Comparison of ENCODE assay signal across 21 cellular contexts in the genomic region with DNA sequence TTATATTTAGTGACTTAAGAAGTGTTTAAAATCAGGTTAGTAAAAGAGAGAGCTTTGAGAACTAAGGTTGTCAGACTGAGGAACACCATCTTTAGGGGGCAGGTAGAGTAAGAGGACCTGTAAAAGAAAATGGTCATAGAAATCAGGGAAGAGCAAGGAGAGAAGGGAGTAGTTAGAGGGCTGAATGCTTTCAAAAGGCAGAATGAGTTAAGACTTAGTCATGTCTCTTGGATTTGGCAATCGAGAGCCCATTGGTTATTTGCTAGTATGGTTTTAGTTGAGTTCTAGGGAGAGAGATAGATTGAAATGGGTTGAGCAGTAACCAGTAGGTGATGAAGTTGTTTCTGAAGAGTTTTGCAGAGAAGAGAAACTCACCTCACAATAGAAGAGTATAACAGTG. TPM values are rescaled to one million over a fixed set of nuclear protein-coding genes. Genes with fewer than 3 reads are reported as not detected.
DNase-seq lines count a peak whose midpoint lies in the region; ATAC-seq, FAIRE-seq and TF ChIP-seq lines count a peak whose summit lies in the region.
"Had no signal": no experiment of that assay in that cellular context is flagged by ENCODE, and none has a peak within 500 bp of the region (broad histone marks: within the 10 kb centered on the region; RNA-seq: fewer than 3 reads in every experiment).

No MANE protein-coding gene starts in this region.

- DNase-seq in activated CD4-positive, alpha-beta T cell treated with anti-CD3 and anti-CD28 coated beads for 36 hours, result no peak
- DNase-seq in activated CD4-positive, alpha-beta T cell treated with anti-CD3 and anti-CD28 coated beads, Interleukin-2, amount 50 U/mL, for 4 hours, result no peak
- DNase-seq in PC-3, result peak; percentile 69
- peak; percentile 22 for DNase-seq in epithelial cell of prostate (ENCODE audit: low read depth, low spot score)
- peak; percentile 3 for DNase-seq in skeletal muscle cell (ENCODE audit: low read depth)
- DNase-seq in urothelium cell line (ENCODE audit: low spot score), result no peak
- no peak for DNase-seq in T-helper 1 cell
- no peak for DNase-seq in NCI-H1417 (lab: John Stamatoyannopoulos, UW)
- DNase-seq: 8988T; activated naive CD4-positive, alpha-beta T cell treated with anti-CD3 and anti-CD28 coated beads, Interleukin-2, amount 10 ng/mL, durations not matched to agents 7 days and 5 days; Calu3; NCI-H1436; NCI-H446; stimulated activated CD4-positive, alpha-beta T cell treated with anti-CD3 and anti-CD28 coated beads, Interleukin-4, amount 100 ng/mL, for 4 hours; uterus; WERI-Rb-1 had no signal

- H3K36me3 ChIP-seq in PC-3 (ENCODE audit: low read depth, low read length), result peaks cover 37% of the 10 kb centered on the region
- H3K36me3 ChIP-seq: uterus had no signal

- H3K4me2 ChIP-seq in PC-3 (ENCODE audit: low read length), result no peak overlapping the region

- no peaks in the 10 kb centered on the region for H3K27me3 Mint-ChIP-seq in activated CD4-positive, alpha-beta T cell treated with anti-CD3 and anti-CD28 coated beads for 36 hours
- H3K27me3 Mint-ChIP-seq: activated naive CD4-positive, alpha-beta T cell treated with anti-CD3 and anti-CD28 coated beads, Interleukin-2, amount 10 ng/mL, durations not matched to agents 7 days and 5 days; IgD-negative memory B cell; memory B cell; stimulated activated memory B cell treated with anti-CD40 and anti-IgM and Interleukin-4, amounts not matched to agents 10 μg/mL and 1 μg/mL and 100 μg/mL, for 72 hours had no signal

- no peak overlapping the region for H3K4me3 Mint-ChIP-seq in activated CD4-positive, alpha-beta T cell treated with anti-CD3 and anti-CD28 coated beads for 36 hours
- H3K4me3 Mint-ChIP-seq: activated naive CD4-positive, alpha-beta T cell treated with anti-CD3 and anti-CD28 coated beads, Interleukin-2, amount 10 ng/mL, durations not matched to agents 7 days and 5 days; IgD-negative memory B cell; memory B cell; stimulated activated memory B cell treated with anti-CD40 and anti-IgM and Interleukin-4, amounts not matched to agents 10 μg/mL and 1 μg/mL and 100 μg/mL, for 72 hours had no signal

- H4K20me1 ChIP-seq in PC-3 (ENCODE audit: low read length), result no peaks in the 10 kb centered on the region

- intact Hi-C loops in activated CD4-positive, alpha-beta T cell treated with anti-CD3 and anti-CD28 coated beads for 36 hours (cut with DNase I, micrococcal nuclease), result no loop called here
- intact Hi-C loops in PC-3 (cut with micrococcal nuclease), result no loop called here

- ATAC-seq in activated CD4-positive, alpha-beta T cell treated with anti-CD3 and anti-CD28 coated beads for 36 hours, result no peak
- ATAC-seq in PC-3, result peak; percentile 68
- ATAC-seq: sciatic nerve; stimulated activated memory B cell treated with anti-CD40 and anti-IgM and Interleukin-4, amounts not matched to agents 10 μg/mL and 1 μg/mL and 100 μg/mL, for 72 hours had no signal

- POLR2A ChIA-PET in activated CD4-positive, alpha-beta T cell treated with anti-CD3 and anti-CD28 coated beads for 36 hours (lab: Charles Lee), result no interaction called here
- POLR2A ChIA-PET in PC-3 (lab: Charles Lee; ENCODE audit: unreplicated experiment), result no interaction called here

- peaks cover 11% of the 10 kb centered on the region; the same call in 1 of the 2 replicates for H3K4me1 ChIP-seq in PC-3 (ENCODE audit: insufficient read depth, low read length)
- H3K4me1 ChIP-seq: uterus had no signal

- H3K9me3 Mint-ChIP-seq in activated CD4-positive, alpha-beta T cell treated with anti-CD3 and anti-CD28 coated beads for 36 hours (ENCODE audit: low read depth), result no peaks in the 10 kb centered on the region
- H3K9me3 Mint-ChIP-seq: activated naive CD4-positive, alpha-beta T cell treated with anti-CD3 and anti-CD28 coated beads, Interleukin-2, amount 10 ng/mL, durations not matched to agents 7 days and 5 days; IgD-negative memory B cell; memory B cell; stimulated activated memory B cell treated with anti-CD40 and anti-IgM and Interleukin-4, amounts not matched to agents 10 μg/mL and 1 μg/mL and 100 μg/mL, for 72 hours had no signal

- no peak for TF ChIP-seq CTCF in PC-3 (conservative IDR thresholded peaks at IDR 0.05; ENCODE audit: low read depth, low read length)

- peaks cover 4% of the 10 kb centered on the region for H3K4me1 Mint-ChIP-seq in activated CD4-positive, alpha-beta T cell treated with anti-CD3 and anti-CD28 coated beads for 36 hours
- H3K4me1 Mint-ChIP-seq: activated naive CD4-positive, alpha-beta T cell treated with anti-CD3 and anti-CD28 coated beads, Interleukin-2, amount 10 ng/mL, durations not matched to agents 7 days and 5 days; IgD-negative memory B cell; stimulated activated memory B cell treated with anti-CD40 and anti-IgM and Interleukin-4, amounts not matched to agents 10 μg/mL and 1 μg/mL and 100 μg/mL, for 72 hours had no signal

- no peaks in the 10 kb centered on the region for H3K9me2 ChIP-seq in PC-3 (replicated peaks; ENCODE audit: low read length)

- no peaks in the 10 kb centered on the region for H3K79me2 ChIP-seq in PC-3 (ENCODE audit: low read length)

- H3K27me3 ChIP-seq in PC-3 (ENCODE audit: low read length), result no peaks in the 10 kb centered on the region
- H3K27me3 ChIP-seq: uterus had no signal

- H2AFZ ChIP-seq in PC-3 (ENCODE audit: low read length), result no peak overlapping the region

- CTCF ChIA-PET in activated CD4-positive, alpha-beta T cell treated with anti-CD3 and anti-CD28 coated beads for 36 hours (lab: Charles Lee), result interaction anchor here (1.2 kb wide), 1 partner anchor 30 kb away, joined by 4 read pairs; no protein-coding TSS in a partner anchor
- CTCF ChIA-PET in PC-3 (lab: Charles Lee), result no interaction called here

- no TSS peak for BruUV-seq in PC-3 (replicated peaks; lab: Mats Ljungman, UMichigan)

- FAIRE-seq in urothelium cell line (lab: Jason Lieb, UNC), result no peak

- no peaks in the 10 kb centered on the region for H3K9me3 ChIP-seq in PC-3 (ENCODE audit: low read length)
- H3K9me3 ChIP-seq: uterus had no signal

- H3K27ac Mint-ChIP-seq in activated CD4-positive, alpha-beta T cell treated with anti-CD3 and anti-CD28 coated beads for 36 hours, result peak overlapping the region; percentile 30
- H3K27ac Mint-ChIP-seq: activated naive CD4-positive, alpha-beta T cell treated with anti-CD3 and anti-CD28 coated beads, Interleukin-2, amount 10 ng/mL, durations not matched to agents 7 days and 5 days; IgD-negative memory B cell; memory B cell; stimulated activated memory B cell treated with anti-CD40 and anti-IgM and Interleukin-4, amounts not matched to agents 10 μg/mL and 1 μg/mL and 100 μg/mL, for 72 hours had no signal

- no peak overlapping the region for H3K9ac ChIP-seq in PC-3 (ENCODE audit: low read length)

- no peak overlapping the region for H3K27ac ChIP-seq in PC-3 (ENCODE audit: low read length)
- peak overlapping the region; percentile 6 for H3K27ac ChIP-seq in epithelial cell of prostate
- H3K27ac ChIP-seq: uterus, WERI-Rb-1 had no signal

- H3K36me3 Mint-ChIP-seq in activated CD4-positive, alpha-beta T cell treated with anti-CD3 and anti-CD28 coated beads for 36 hours (ENCODE audit: low read depth), result peaks cover 21% of the 10 kb centered on the region

- H3F3A ChIP-seq in PC-3 (ENCODE audit: low read length, unreplicated experiment), result no peaks in the 10 kb centered on the region

- H3K4me3 ChIP-seq in PC-3 (ENCODE audit: low read length) (no peak overlapping the region), skeletal muscle cell (ENCODE audit: low read depth, low read length) (no peak overlapping the region)
- H3K4me3 ChIP-seq: uterus had no signal

RNA-seq across cellular contexts. Expression of a gene that starts 51.1 kb away (rescaled TPM):
- total RNA-seq in activated CD4-positive, alpha-beta T cell treated with anti-CD3 and anti-CD28 coated beads for 36 hours, result 10 to 100 TPM; 23.5 to 27.1 TPM
- total RNA-seq in PC-3 (2014; rRNA removed), result 28.0 and 30.4 TPM in 2 replicates

RNA-seq across cellular contexts. Expression of a gene that starts 57.3 kb away (rescaled TPM):
- total RNA-seq in activated CD4-positive, alpha-beta T cell treated with anti-CD3 and anti-CD28 coated beads for 36 hours, result not detected
- not detected in 2 replicates for total RNA-seq in PC-3 (2014; rRNA removed)
- total RNA-seq: Calu3, chondrocyte, sciatic nerve, uterus had no signal

Comparison
In these comparisons a context has a peak if more than half of its experiments do, and no peak if none do; other contexts are left out.
1. DNase-seq: peak in PC-3 (single experiment), epithelial cell of prostate (single experiment) and skeletal muscle cell (single experiment); none in activated CD4-positive, alpha-beta T cell treated with anti-CD3 and anti-CD28 coated beads for 36 hours (single experiment), activated CD4-positive, alpha-beta T cell treated with anti-CD3 and anti-CD28 coated beads, Interleukin-2, amount 50 U/mL, for 4 hours (0 of 2), urothelium cell line (single experiment), T-helper 1 cell (0 of 5) and NCI-H1417 (0 of 3).